8 cellular contexts compared by ENCODE assay signal in the genomic region with DNA sequence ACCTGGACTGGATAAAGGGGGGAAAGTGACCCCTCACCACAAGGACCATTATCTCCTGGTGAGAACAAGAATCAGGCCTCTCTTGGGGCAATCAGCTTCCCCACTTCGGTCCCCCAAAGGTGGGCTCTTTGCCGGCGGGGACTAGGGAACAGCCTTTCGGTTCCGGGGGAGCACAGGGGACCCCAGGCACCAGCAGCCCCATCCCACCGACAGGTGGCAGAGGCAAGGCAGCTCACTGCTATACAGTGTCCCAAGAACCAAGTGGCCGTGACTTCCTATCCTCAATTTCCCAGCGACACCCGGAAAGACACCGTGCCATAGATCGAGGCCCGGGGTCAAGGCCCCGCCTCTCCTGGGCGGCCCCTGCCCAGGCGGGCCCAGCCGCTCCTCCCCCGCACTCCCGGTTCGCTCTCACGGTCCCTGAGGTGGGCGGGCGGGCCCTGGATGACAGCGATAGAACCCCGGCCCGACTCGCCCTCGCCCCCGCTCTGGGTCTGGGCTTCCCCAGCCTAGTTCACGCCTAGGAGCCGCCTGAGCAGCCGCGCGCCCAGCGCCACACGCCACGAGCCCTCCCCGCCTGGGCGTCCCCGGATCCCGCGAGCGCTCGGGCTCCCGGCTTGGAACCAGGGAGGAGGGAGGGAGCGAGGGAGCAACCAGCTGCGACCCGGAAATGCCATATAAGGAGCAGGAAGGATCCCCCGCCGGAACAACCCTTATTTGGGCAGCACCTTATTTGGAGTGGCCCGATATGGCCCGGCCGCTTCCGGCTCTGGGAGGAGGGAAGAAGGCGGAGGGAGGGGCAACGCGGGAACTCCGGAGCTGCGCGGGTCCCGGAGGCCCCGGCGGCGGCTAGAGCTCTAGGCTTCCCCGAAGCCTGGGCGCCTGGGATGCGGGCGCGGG. TPM values are rescaled to one million over a fixed set of nuclear protein-coding genes. Genes with fewer than 3 reads are reported as not detected.
DNase-seq lines count a peak whose midpoint lies in the region; ATAC-seq and TF ChIP-seq lines count a peak whose summit lies in the region.

No MANE protein-coding gene starts in this region.

- peaks cover 14% of the 10 kb centered on the region for H3K36me3 Mint-ChIP-seq in activated naive CD8-positive, alpha-beta T cell

- peak; percentile 27 for TF ChIP-seq POLR2A in GM10847 (IDR thresholded peaks at IDR 0.05; ENCODE audit: extremely low read depth, insufficient read length)
- no peak for TF ChIP-seq POLR2A in testis (IDR thresholded peaks at IDR 0.05)

- peak overlapping the region; percentile 75 to 84 for H3K4me3 ChIP-seq in testis

- peak overlapping the region; percentile 93 to 98 for H3K27ac ChIP-seq in testis

- H3K27me3 Mint-ChIP-seq in activated naive CD8-positive, alpha-beta T cell: no peaks in the 10 kb centered on the region

- DNase-seq in NCI-H1092 treated with DMSO at 0.1 percent for 48 hours (lab: John Stamatoyannopoulos, UW) (peak; percentile 96), glomerular endothelial cell (ENCODE audit: extremely low read depth, low read depth, low spot score) (peak; percentile 93), omental fat pad (ENCODE audit: low spot score) (peak; percentile 80), testis (peak; percentile 98)

- H3K4me1 ChIP-seq in testis: peaks cover 15% of the 10 kb centered on the region

- H3K27me3 ChIP-seq in testis: no peaks in the 10 kb centered on the region

- H3K4me1 Mint-ChIP-seq in activated naive CD8-positive, alpha-beta T cell (ENCODE audit: low read depth): peaks cover 43% of the 10 kb centered on the region

- peak overlapping the region; percentile 78 for H3K27ac Mint-ChIP-seq in activated naive CD8-positive, alpha-beta T cell

- intact Hi-C loops in testis (cut with DNase I; ENCODE audit: low total_unique reads): no loop called here

- no peaks in the 10 kb centered on the region for H3K36me3 ChIP-seq in testis (ENCODE audit: low read depth, missing control alignments)

- H3K4me3 Mint-ChIP-seq in activated naive CD8-positive, alpha-beta T cell: peak overlapping the region; percentile 86

- 1% methylated on average over 68 of the region's 68 CpGs; no CpG with 5 or more reads in 1 of the 2 donors for WGBS in testis, 2 donors

- peak in 1 of 3 donors; percentile 3 for TF ChIP-seq CTCF in omental fat pad (IDR thresholded peaks at IDR 0.05)
- TF ChIP-seq CTCF in testis (IDR thresholded peaks at IDR 0.05): peak in 1 of 3 experiments; percentile 20

- no peaks in the 10 kb centered on the region for H3K9me3 Mint-ChIP-seq in activated naive CD8-positive, alpha-beta T cell (ENCODE audit: low read depth)

- H3K9me3 ChIP-seq in testis: no peaks in the 10 kb centered on the region

- ATAC-seq in HG02642 (IDR thresholded peaks at IDR 0.05; ENCODE audit: poor library complexity, unreplicated experiment) (peak; percentile 74), SK-N-SH treated with all-trans-retinoic acid at 6 μM for 48 hours (peak; percentile 64), omental fat pad (ENCODE audit: low FRiP score) (peak; percentile 60)

TF ChIP-seq in SK-N-SH treated with all-trans-retinoic acid at 6 μM for 48 hours, 23 proteins besides CTCF, POLR2A, EP300 and RAD21 (continues in another document):
- TF ChIP-seq PPARA (CRISPR knock-in tag; IDR thresholded peaks at IDR 0.05; ENCODE audit: borderline replicate concordance): no peak
- TF ChIP-seq, protein P1, sequence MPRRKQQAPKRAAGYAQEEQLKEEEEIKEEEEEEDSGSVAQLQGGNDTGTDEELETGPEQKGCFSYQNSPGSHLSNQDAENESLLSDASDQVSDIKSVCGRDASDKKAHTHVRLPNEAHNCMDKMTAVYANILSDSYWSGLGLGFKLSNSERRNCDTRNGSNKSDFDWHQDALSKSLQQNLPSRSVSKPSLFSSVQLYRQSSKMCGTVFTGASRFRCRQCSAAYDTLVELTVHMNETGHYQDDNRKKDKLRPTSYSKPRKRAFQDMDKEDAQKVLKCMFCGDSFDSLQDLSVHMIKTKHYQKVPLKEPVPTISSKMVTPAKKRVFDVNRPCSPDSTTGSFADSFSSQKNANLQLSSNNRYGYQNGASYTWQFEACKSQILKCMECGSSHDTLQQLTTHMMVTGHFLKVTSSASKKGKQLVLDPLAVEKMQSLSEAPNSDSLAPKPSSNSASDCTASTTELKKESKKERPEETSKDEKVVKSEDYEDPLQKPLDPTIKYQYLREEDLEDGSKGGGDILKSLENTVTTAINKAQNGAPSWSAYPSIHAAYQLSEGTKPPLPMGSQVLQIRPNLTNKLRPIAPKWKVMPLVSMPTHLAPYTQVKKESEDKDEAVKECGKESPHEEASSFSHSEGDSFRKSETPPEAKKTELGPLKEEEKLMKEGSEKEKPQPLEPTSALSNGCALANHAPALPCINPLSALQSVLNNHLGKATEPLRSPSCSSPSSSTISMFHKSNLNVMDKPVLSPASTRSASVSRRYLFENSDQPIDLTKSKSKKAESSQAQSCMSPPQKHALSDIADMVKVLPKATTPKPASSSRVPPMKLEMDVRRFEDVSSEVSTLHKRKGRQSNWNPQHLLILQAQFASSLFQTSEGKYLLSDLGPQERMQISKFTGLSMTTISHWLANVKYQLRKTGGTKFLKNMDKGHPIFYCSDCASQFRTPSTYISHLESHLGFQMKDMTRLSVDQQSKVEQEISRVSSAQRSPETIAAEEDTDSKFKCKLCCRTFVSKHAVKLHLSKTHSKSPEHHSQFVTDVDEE (CRISPR knock-in tag; IDR thresholded peaks at IDR 0.05): no peak
- no peak for TF ChIP-seq ARNTL (CRISPR knock-in tag; IDR thresholded peaks at IDR 0.05; ENCODE audit: borderline replicate concordance, low read depth)
- TF ChIP-seq, protein P2, sequence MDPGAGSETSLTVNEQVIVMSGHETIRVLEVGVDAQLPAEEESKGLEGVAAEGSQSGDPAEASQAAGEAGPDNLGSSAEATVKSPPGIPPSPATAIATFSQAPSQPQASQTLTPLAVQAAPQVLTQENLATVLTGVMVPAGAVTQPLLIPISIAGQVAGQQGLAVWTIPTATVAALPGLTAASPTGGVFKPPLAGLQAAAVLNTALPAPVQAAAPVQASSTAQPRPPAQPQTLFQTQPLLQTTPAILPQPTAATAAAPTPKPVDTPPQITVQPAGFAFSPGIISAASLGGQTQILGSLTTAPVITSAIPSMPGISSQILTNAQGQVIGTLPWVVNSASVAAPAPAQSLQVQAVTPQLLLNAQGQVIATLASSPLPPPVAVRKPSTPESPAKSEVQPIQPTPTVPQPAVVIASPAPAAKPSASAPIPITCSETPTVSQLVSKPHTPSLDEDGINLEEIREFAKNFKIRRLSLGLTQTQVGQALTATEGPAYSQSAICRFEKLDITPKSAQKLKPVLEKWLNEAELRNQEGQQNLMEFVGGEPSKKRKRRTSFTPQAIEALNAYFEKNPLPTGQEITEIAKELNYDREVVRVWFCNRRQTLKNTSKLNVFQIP (CRISPR knock-in tag; IDR thresholded peaks at IDR 0.05; ENCODE audit: borderline replicate concordance, low read depth): no peak
- TF ChIP-seq, protein P3, sequence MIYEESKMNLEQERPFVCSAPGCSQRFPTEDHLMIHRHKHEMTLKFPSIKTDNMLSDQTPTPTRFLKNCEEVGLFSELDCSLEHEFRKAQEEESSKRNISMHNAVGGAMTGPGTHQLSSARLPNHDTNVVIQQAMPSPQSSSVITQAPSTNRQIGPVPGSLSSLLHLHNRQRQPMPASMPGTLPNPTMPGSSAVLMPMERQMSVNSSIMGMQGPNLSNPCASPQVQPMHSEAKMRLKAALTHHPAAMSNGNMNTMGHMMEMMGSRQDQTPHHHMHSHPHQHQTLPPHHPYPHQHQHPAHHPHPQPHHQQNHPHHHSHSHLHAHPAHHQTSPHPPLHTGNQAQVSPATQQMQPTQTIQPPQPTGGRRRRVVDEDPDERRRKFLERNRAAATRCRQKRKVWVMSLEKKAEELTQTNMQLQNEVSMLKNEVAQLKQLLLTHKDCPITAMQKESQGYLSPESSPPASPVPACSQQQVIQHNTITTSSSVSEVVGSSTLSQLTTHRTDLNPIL (CRISPR knock-in tag; IDR thresholded peaks at IDR 0.05; ENCODE audit: low read depth): no peak
- TF ChIP-seq, protein P4, sequence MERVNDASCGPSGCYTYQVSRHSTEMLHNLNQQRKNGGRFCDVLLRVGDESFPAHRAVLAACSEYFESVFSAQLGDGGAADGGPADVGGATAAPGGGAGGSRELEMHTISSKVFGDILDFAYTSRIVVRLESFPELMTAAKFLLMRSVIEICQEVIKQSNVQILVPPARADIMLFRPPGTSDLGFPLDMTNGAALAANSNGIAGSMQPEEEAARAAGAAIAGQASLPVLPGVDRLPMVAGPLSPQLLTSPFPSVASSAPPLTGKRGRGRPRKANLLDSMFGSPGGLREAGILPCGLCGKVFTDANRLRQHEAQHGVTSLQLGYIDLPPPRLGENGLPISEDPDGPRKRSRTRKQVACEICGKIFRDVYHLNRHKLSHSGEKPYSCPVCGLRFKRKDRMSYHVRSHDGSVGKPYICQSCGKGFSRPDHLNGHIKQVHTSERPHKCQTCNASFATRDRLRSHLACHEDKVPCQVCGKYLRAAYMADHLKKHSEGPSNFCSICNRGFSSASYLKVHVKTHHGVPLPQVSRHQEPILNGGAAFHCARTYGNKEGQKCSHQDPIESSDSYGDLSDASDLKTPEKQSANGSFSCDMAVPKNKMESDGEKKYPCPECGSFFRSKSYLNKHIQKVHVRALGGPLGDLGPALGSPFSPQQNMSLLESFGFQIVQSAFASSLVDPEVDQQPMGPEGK (CRISPR knock-in tag; IDR thresholded peaks at IDR 0.05; ENCODE audit: borderline replicate concordance): peak; percentile 38; the same call in 1 of the 2 replicates
- no peak for TF ChIP-seq ISL1 (CRISPR knock-in tag; IDR thresholded peaks at IDR 0.05)
- TF ChIP-seq GLIS3 (CRISPR knock-in tag; IDR thresholded peaks at IDR 0.05): no peak
- TF ChIP-seq ZNF8 (CRISPR knock-in tag; IDR thresholded peaks at IDR 0.05): no peak
- TF ChIP-seq RARB (CRISPR knock-in tag; IDR thresholded peaks at IDR 0.05): no peak

RNA-seq across cellular contexts. Expression of a gene that starts 0.6 kb away (rescaled TPM):
- total RNA-seq in glomerular endothelial cell: 1.3 and 6.5 TPM in 2 replicates
- 100 to 1,000 TPM in 3 of 4 donors, 10 to 100 TPM in 1; 95.1 to 280 (median 157) TPM for total RNA-seq in omental fat pad
- total RNA-seq in testis: 10 to 100 TPM in 1 of 2 donors, 1 to 10 TPM in 1; 8.7 to 11.9 TPM
- 63.6 TPM for polyA plus RNA-seq in testis (ENCODE audit: insufficient read depth, low read depth, low replicate concordance)

RNA-seq across cellular contexts. Expression of a gene that starts 25.8 kb away (rescaled TPM):
- total RNA-seq in glomerular endothelial cell (7.6 and 13.5 TPM in 2 replicates), omental fat pad (1 to 10 TPM in 3 of 4 donors, under 1 TPM in 1; 0.84 to 7.0 (median 2.0) TPM), testis (10 to 100 TPM; 15.7 to 18.3 TPM)
- polyA plus RNA-seq in testis (ENCODE audit: insufficient read depth, low read depth, low replicate concordance): 13.5 TPM

Comparison
In these comparisons a context has a peak if more than half of its experiments do, and no peak if none do; other contexts are left out.
1. Peak in every context shown above with its lines: DNase-seq, ATAC-seq, H3K4me3 ChIP-seq and H3K27ac ChIP-seq.
2. RNA of a gene that starts 0.6 kb away (total RNA-seq): 95.1 to 280 TPM in omental fat pad; 8.7 to 11.9 TPM in testis and 1.3 to 6.5 TPM in glomerular endothelial cell; every median in the first group is over 4 times any median in the second.